Comparison of ENCODE assay signal across 1 cellular context in the genomic region with DNA sequence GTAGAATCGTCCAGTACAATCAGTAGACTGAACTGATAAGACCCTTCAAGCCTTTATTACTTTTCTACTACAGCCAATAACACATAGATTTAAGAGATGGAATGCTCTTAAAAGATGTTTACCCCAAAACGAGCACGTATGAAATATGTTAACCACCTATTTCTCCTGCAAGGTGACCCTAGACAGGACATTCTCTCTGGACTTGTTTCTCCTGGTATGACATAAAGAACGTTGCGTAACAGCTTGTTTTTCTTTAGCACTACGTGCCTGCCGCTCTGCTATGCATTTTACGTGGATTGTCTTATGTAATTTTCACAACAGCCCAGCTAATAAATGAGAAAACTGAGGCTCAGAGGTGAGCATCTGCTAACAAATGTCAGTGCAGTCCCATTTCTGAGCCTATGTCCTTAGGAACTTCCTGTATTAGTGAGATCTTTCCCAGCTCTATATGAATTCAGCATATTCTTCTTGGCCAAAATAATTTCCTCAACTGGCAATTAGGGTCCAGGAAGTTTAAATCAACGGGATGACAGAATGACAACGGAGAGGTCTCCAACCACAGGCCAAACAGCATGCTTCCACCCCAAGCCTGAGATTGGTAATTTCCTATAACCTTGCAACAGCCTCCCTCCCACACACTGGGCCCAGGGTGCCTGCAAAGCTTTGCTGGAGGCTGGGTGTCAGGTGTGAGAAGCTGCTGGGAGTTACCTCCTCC.
TF ChIP-seq lines count a peak whose summit lies in the region.

No MANE protein-coding gene starts in this region.

TF ChIP-seq in HepG2, 621 proteins besides CTCF, POLR2A, EP300 and RAD21 (continued from another document):
- TF ChIP-seq HNF1B (CRISPR knock-in tag; IDR thresholded peaks at IDR 0.05) (peak; percentile 70), NR2F2 (IDR thresholded peaks at IDR 0.05; ENCODE audit: borderline replicate concordance, low read depth) (no peak), SMARCC2 (IDR thresholded peaks at IDR 0.05) (no peak), LBX2 (CRISPR knock-in tag; IDR thresholded peaks at IDR 0.05; ENCODE audit: borderline replicate concordance) (no peak), KMT2A (CRISPR knock-in tag; IDR thresholded peaks at IDR 0.05) (peak; percentile 68), ATF7 (IDR thresholded peaks at IDR 0.05) (no peak), ATF7 (CRISPR knock-in tag; IDR thresholded peaks at IDR 0.05) (no peak), ZNF879 (CRISPR knock-in tag; IDR thresholded peaks at IDR 0.05) (no peak), ARID4A (CRISPR knock-in tag; IDR thresholded peaks at IDR 0.05; ENCODE audit: borderline replicate concordance) (peak; percentile 74; the same call in 1 of the 2 replicates), SRSF4 (IDR thresholded peaks at IDR 0.05; ENCODE audit: low read depth, low read length, poor library complexity, severe bottlenecking) (no peak), HIVEP1 (CRISPR knock-in tag; IDR thresholded peaks at IDR 0.05) (no peak; the same call in 1 of the 2 replicates), ZNF337 (CRISPR knock-in tag; IDR thresholded peaks at IDR 0.05; ENCODE audit: borderline replicate concordance, low read depth) (no peak), ZNF354B (CRISPR knock-in tag; IDR thresholded peaks at IDR 0.05) (no peak), ATM (IDR thresholded peaks at IDR 0.05; ENCODE audit: borderline replicate concordance) (no peak; the same call in 1 of the 2 replicates), POLR2G (IDR thresholded peaks at IDR 0.05; ENCODE audit: low read depth, low read length) (peak; percentile 71), RXRA (CRISPR knock-in tag; IDR thresholded peaks at IDR 0.05) (peak; percentile 38; the same call in 1 of the 2 replicates), ZFP37 (CRISPR knock-in tag; IDR thresholded peaks at IDR 0.05; ENCODE audit: borderline replicate concordance) (no peak), ZNF20 (CRISPR knock-in tag; IDR thresholded peaks at IDR 0.05) (0 out of 2 replicates have a peak, but pooled peaks have one; percentile 67), NR1H2 (CRISPR knock-in tag; IDR thresholded peaks at IDR 0.05; ENCODE audit: borderline replicate concordance, low read depth) (no peak), NCOR1 (IDR thresholded peaks at IDR 0.05; ENCODE audit: borderline replicate concordance, low read length) (peak; percentile 67)
- TF ChIP-seq, protein P1, sequence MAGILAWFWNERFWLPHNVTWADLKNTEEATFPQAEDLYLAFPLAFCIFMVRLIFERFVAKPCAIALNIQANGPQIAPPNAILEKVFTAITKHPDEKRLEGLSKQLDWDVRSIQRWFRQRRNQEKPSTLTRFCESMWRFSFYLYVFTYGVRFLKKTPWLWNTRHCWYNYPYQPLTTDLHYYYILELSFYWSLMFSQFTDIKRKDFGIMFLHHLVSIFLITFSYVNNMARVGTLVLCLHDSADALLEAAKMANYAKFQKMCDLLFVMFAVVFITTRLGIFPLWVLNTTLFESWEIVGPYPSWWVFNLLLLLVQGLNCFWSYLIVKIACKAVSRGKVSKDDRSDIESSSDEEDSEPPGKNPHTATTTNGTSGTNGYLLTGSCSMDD (CRISPR knock-in tag; IDR thresholded peaks at IDR 0.05), result no peak
- TF ChIP-seq, protein P2, sequence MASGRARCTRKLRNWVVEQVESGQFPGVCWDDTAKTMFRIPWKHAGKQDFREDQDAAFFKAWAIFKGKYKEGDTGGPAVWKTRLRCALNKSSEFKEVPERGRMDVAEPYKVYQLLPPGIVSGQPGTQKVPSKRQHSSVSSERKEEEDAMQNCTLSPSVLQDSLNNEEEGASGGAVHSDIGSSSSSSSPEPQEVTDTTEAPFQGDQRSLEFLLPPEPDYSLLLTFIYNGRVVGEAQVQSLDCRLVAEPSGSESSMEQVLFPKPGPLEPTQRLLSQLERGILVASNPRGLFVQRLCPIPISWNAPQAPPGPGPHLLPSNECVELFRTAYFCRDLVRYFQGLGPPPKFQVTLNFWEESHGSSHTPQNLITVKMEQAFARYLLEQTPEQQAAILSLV (CRISPR knock-in tag; IDR thresholded peaks at IDR 0.05; ENCODE audit: borderline replicate concordance), result no peak
- TF ChIP-seq, protein P3, sequence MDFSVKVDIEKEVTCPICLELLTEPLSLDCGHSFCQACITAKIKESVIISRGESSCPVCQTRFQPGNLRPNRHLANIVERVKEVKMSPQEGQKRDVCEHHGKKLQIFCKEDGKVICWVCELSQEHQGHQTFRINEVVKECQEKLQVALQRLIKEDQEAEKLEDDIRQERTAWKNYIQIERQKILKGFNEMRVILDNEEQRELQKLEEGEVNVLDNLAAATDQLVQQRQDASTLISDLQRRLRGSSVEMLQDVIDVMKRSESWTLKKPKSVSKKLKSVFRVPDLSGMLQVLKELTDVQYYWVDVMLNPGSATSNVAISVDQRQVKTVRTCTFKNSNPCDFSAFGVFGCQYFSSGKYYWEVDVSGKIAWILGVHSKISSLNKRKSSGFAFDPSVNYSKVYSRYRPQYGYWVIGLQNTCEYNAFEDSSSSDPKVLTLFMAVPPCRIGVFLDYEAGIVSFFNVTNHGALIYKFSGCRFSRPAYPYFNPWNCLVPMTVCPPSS (IDR thresholded peaks at IDR 0.05), result no peak
- TF ChIP-seq, protein P4, sequence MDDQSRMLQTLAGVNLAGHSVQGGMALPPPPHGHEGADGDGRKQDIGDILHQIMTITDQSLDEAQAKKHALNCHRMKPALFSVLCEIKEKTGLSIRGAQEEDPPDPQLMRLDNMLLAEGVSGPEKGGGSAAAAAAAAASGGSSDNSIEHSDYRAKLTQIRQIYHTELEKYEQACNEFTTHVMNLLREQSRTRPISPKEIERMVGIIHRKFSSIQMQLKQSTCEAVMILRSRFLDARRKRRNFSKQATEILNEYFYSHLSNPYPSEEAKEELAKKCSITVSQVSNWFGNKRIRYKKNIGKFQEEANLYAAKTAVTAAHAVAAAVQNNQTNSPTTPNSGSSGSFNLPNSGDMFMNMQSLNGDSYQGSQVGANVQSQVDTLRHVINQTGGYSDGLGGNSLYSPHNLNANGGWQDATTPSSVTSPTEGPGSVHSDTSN (CRISPR knock-in tag; IDR thresholded peaks at IDR 0.05; ENCODE audit: borderline replicate concordance), result no peak
- TF ChIP-seq, protein P5, sequence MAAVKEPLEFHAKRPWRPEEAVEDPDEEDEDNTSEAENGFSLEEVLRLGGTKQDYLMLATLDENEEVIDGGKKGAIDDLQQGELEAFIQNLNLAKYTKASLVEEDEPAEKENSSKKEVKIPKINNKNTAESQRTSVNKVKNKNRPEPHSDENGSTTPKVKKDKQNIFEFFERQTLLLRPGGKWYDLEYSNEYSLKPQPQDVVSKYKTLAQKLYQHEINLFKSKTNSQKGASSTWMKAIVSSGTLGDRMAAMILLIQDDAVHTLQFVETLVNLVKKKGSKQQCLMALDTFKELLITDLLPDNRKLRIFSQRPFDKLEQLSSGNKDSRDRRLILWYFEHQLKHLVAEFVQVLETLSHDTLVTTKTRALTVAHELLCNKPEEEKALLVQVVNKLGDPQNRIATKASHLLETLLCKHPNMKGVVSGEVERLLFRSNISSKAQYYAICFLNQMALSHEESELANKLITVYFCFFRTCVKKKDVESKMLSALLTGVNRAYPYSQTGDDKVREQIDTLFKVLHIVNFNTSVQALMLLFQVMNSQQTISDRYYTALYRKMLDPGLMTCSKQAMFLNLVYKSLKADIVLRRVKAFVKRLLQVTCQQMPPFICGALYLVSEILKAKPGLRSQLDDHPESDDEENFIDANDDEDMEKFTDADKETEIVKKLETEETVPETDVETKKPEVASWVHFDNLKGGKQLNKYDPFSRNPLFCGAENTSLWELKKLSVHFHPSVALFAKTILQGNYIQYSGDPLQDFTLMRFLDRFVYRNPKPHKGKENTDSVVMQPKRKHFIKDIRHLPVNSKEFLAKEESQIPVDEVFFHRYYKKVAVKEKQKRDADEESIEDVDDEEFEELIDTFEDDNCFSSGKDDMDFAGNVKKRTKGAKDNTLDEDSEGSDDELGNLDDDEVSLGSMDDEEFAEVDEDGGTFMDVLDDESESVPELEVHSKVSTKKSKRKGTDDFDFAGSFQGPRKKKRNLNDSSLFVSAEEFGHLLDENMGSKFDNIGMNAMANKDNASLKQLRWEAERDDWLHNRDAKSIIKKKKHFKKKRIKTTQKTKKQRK (IDR thresholded peaks at IDR 0.05; ENCODE audit: low read length), result no peak
